Comparison of ENCODE assay signal across 16 cellular contexts in the genomic region with DNA sequence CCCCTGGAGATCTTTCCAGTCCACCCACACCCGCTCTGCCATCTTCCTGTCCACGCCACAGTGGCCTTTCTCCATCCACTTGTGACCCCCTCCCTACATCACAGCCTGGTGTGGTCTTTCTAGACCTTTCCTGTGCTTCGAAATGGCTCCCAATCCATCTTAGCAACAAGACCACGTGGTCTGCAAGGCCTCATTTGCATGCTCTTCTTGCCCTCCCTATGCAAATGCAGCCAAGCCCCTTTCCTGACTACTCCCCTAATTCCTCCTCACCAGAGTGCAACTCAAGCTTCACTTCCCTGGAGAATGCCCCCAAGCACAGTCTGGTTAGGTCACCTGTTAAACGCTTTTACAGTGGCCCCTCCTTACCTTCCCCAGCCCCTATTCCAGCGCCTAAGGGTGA. TPM values are rescaled to one million over a fixed set of nuclear protein-coding genes. Genes with fewer than 3 reads are reported as not detected.
A peak's percentile ranks its signal among the peaks of the same experiment; 100 is the strongest.
DNase-seq lines count a peak whose midpoint lies in the region; ATAC-seq and TF ChIP-seq lines count a peak whose summit lies in the region.
"Had no signal": no experiment of that assay in that cellular context is flagged by ENCODE, and none has a peak within 500 bp of the region (broad histone marks: within the 10 kb centered on the region; RNA-seq: fewer than 3 reads in every experiment).

No MANE protein-coding gene starts in this region.

- H3K4me3 Mint-ChIP-seq in CD4-positive, alpha-beta T cell = peak overlapping the region; percentile 22
- H3K4me3 Mint-ChIP-seq in HFFc6 (no peak overlapping the region), glutamatergic neuron (ENCODE audit: unreplicated experiment) (peak overlapping the region; percentile 54)
- H3K4me3 Mint-ChIP-seq in activated T-helper 17 cell treated with anti-CD3 and anti-CD28 coated beads, Interleukin-2, amount 50 U/mL, for 72 hours = peak overlapping the region; percentile 98

- no peak overlapping the region for H3K27ac ChIP-seq in CD4-positive, alpha-beta T cell (ENCODE audit: low read depth, low read length)
- H3K27ac ChIP-seq: colonic mucosa, hepatocyte, thyroid gland had no signal

- intact Hi-C loops in CD4-positive, alpha-beta T cell (cut with DNase I, micrococcal nuclease) = loop anchor here in 1 of 2 experiments (5.0 kb wide), 1 partner anchor 33 kb away; no protein-coding TSS in a partner anchor

- no peaks in the 10 kb centered on the region for H3K27me3 ChIP-seq in CD4-positive, alpha-beta T cell (ENCODE audit: control insufficient read depth, insufficient read depth, low read length)
- H3K27me3 ChIP-seq: colonic mucosa, esophagus muscularis mucosa, hepatocyte, thyroid gland had no signal

- H3K9me3 ChIP-seq in CD4-positive, alpha-beta T cell (ENCODE audit: control insufficient read depth, low read length) = no peaks in the 10 kb centered on the region
- H3K9me3 ChIP-seq: colonic mucosa, esophagus muscularis mucosa, thyroid gland had no signal

- peak overlapping the region; percentile 85 for H3K27ac Mint-ChIP-seq in CD4-positive, alpha-beta T cell
- H3K27ac Mint-ChIP-seq in HFFc6 (peak overlapping the region; percentile 20; the same call in 1 of the 2 replicates), glutamatergic neuron (ENCODE audit: unreplicated experiment) (peak overlapping the region; percentile 63)
- peak overlapping the region; percentile 95 for H3K27ac Mint-ChIP-seq in activated T-helper 17 cell treated with anti-CD3 and anti-CD28 coated beads, Interleukin-2, amount 50 U/mL, for 72 hours

- peaks cover 88% of the 10 kb centered on the region for H3K4me1 Mint-ChIP-seq in CD4-positive, alpha-beta T cell (ENCODE audit: low read depth)
- H3K4me1 Mint-ChIP-seq in HFFc6 (ENCODE audit: low read depth) = peaks cover 63% of the 10 kb centered on the region
- H3K4me1 Mint-ChIP-seq in activated T-helper 17 cell treated with anti-CD3 and anti-CD28 coated beads, Interleukin-2, amount 50 U/mL, for 72 hours = peaks cover 66% of the 10 kb centered on the region
- peaks cover 33% of the 10 kb centered on the region for H3K4me1 Mint-ChIP-seq in glutamatergic neuron (ENCODE audit: low read depth, unreplicated experiment)

- POLR2A ChIA-PET in CD4-positive, alpha-beta T cell (lab: Charles Lee) = no interaction called here

- H3K9me3 Mint-ChIP-seq in CD4-positive, alpha-beta T cell = no peaks in the 10 kb centered on the region
- H3K9me3 Mint-ChIP-seq in HFFc6 (no peaks in the 10 kb centered on the region), glutamatergic neuron (ENCODE audit: unreplicated experiment) (peaks cover 13% of the 10 kb centered on the region)
- no peaks in the 10 kb centered on the region for H3K9me3 Mint-ChIP-seq in activated T-helper 17 cell treated with anti-CD3 and anti-CD28 coated beads, Interleukin-2, amount 50 U/mL, for 72 hours

- ATAC-seq in CD4-positive, alpha-beta T cell (ENCODE audit: poor library complexity) = no peak
- ATAC-seq in activated T-helper 17 cell treated with anti-CD3 and anti-CD28 coated beads, Interleukin-2, amount 50 U/mL, for 72 hours (replicated peaks) = no peak
- ATAC-seq in HG02870 (IDR thresholded peaks at IDR 0.05; ENCODE audit: unreplicated experiment) (no peak), HG02642 (IDR thresholded peaks at IDR 0.05; ENCODE audit: poor library complexity, unreplicated experiment) (no peak)
- ATAC-seq: left colon had no signal

- TF ChIP-seq CTCF in CD4-positive, alpha-beta T cell (IDR thresholded peaks at IDR 0.05) = no peak
- no peak for TF ChIP-seq CTCF in HFFc6 (IDR thresholded peaks at IDR 0.05)
- TF ChIP-seq CTCF in glutamatergic neuron (IDR thresholded peaks at IDR 0.05; ENCODE audit: partially characterized antibody, unreplicated experiment) = no peak

- no peak for DNase-seq in CD4-positive, alpha-beta T cell
- DNase-seq in HFFc6 (no peak), glutamatergic neuron (no peak), NCI-H510A treated with DMSO at 0.1 percent for 48 hours (lab: John Stamatoyannopoulos, UW) (no peak), RKO (ENCODE audit: low spot score) (no peak)
- DNase-seq: amygdala, colonic mucosa, left colon, SHP77 treated with DMSO at 0.1 percent for 48 hours, thyroid gland had no signal

- H3K27me3 Mint-ChIP-seq in CD4-positive, alpha-beta T cell = no peaks in the 10 kb centered on the region
- H3K27me3 Mint-ChIP-seq in HFFc6 (ENCODE audit: insufficient read depth) (peaks cover 2% of the 10 kb centered on the region), glutamatergic neuron (ENCODE audit: unreplicated experiment) (peaks cover 18% of the 10 kb centered on the region)
- H3K27me3 Mint-ChIP-seq in activated T-helper 17 cell treated with anti-CD3 and anti-CD28 coated beads, Interleukin-2, amount 50 U/mL, for 72 hours = no peaks in the 10 kb centered on the region

- peaks cover 84% of the 10 kb centered on the region for H3K36me3 Mint-ChIP-seq in CD4-positive, alpha-beta T cell (ENCODE audit: low read depth)
- H3K36me3 Mint-ChIP-seq in HFFc6 (ENCODE audit: low read depth) = peaks cover 44% of the 10 kb centered on the region
- H3K36me3 Mint-ChIP-seq in activated T-helper 17 cell treated with anti-CD3 and anti-CD28 coated beads, Interleukin-2, amount 50 U/mL, for 72 hours (ENCODE audit: low read depth) = peaks cover 100% of the 10 kb centered on the region
- H3K36me3 Mint-ChIP-seq in glutamatergic neuron (ENCODE audit: unreplicated experiment) = peaks cover 12% of the 10 kb centered on the region

- CTCF ChIA-PET in CD4-positive, alpha-beta T cell (lab: Charles Lee) = no interaction called here

RNA-seq across cellular contexts. Expression of a gene that starts 6.1 kb away (rescaled TPM):
- total RNA-seq in CD4-positive, alpha-beta T cell = 10 to 100 TPM; 53.4 to 55.7 TPM
- total RNA-seq in HFFc6 (2021; fragmentation: NEBNext Ultra II Directional; extraction: Animal tissue kit (Norgen Biotek cat#: 25700)) = 10 to 100 TPM; 66.4 to 78.5 (median 68.7) TPM
- 10 to 100 TPM; 73.6 to 89.2 TPM for total RNA-seq in activated T-helper 17 cell treated with anti-CD3 and anti-CD28 coated beads, Interleukin-2, amount 50 U/mL, for 72 hours
- 74.0 TPM for total RNA-seq in glutamatergic neuron (ENCODE audit: unreplicated experiment)

RNA-seq across cellular contexts. Expression of a gene that starts 14.4 kb away (rescaled TPM):
- total RNA-seq in CD4-positive, alpha-beta T cell = under 1 TPM; 0.33 to 0.53 TPM
- total RNA-seq in HFFc6 (2021; fragmentation: NEBNext Ultra II Directional; extraction: Animal tissue kit (Norgen Biotek cat#: 25700)) = 10 to 100 TPM in 4 of 6 experiments, 1 to 10 TPM in 2; 4.3 to 14.1 (median 11.4) TPM
- total RNA-seq in activated T-helper 17 cell treated with anti-CD3 and anti-CD28 coated beads, Interleukin-2, amount 50 U/mL, for 72 hours = 1 to 10 TPM in 1 of 2 donors, under 1 TPM in 1; 0.84 to 6.9 TPM
- 95.0 TPM for total RNA-seq in glutamatergic neuron (ENCODE audit: unreplicated experiment)

RNA-seq across cellular contexts. Expression of a gene that starts 21.5 kb away (rescaled TPM):
- total RNA-seq in CD4-positive, alpha-beta T cell = not detected
- under 1 TPM; 0.28 to 0.91 (median 0.76) TPM for total RNA-seq in HFFc6 (2021; fragmentation: NEBNext Ultra II Directional; extraction: Animal tissue kit (Norgen Biotek cat#: 25700))
- not detected for total RNA-seq in activated T-helper 17 cell treated with anti-CD3 and anti-CD28 coated beads, Interleukin-2, amount 50 U/mL, for 72 hours
- 1.3 TPM for total RNA-seq in glutamatergic neuron (ENCODE audit: unreplicated experiment)
- total RNA-seq: HT-29 had no signal

RNA-seq across cellular contexts. Expression of a gene that starts 49.2 kb away (rescaled TPM):
- 10 to 100 TPM in 1 of 2 experiments, 1 to 10 TPM in 1; 8.7 to 10.1 TPM for total RNA-seq in CD4-positive, alpha-beta T cell
- 10 to 100 TPM; 26.6 to 35.6 (median 29.6) TPM for total RNA-seq in HFFc6 (2021; fragmentation: NEBNext Ultra II Directional; extraction: Animal tissue kit (Norgen Biotek cat#: 25700))
- 10 to 100 TPM; 10.0 to 15.2 TPM for total RNA-seq in activated T-helper 17 cell treated with anti-CD3 and anti-CD28 coated beads, Interleukin-2, amount 50 U/mL, for 72 hours
- 36.9 TPM for total RNA-seq in glutamatergic neuron (ENCODE audit: unreplicated experiment)

RNA-seq across cellular contexts. Expression of a gene that starts 57.1 kb away (rescaled TPM):
- 10 to 100 TPM in 1 of 2 experiments, 1 to 10 TPM in 1; 10.0 to 11.4 TPM for total RNA-seq in CD4-positive, alpha-beta T cell
- 1,000 to 10,000 TPM; 4,948 to 7,804 (median 5,240) TPM for total RNA-seq in HFFc6 (2021; fragmentation: NEBNext Ultra II Directional; extraction: Animal tissue kit (Norgen Biotek cat#: 25700))
- total RNA-seq in activated T-helper 17 cell treated with anti-CD3 and anti-CD28 coated beads, Interleukin-2, amount 50 U/mL, for 72 hours = 1 to 10 TPM in 1 of 2 donors, under 1 TPM in 1; 0.37 to 1.9 TPM
- 10.1 TPM for total RNA-seq in glutamatergic neuron (ENCODE audit: unreplicated experiment)

Comparison
In these comparisons a context has a peak if more than half of its experiments do, and no peak if none do; other contexts are left out.
1. H3K27ac Mint-ChIP-seq: peak in every context shown above with its lines; median percentile 95 in activated T-helper 17 cell treated with anti-CD3 and anti-CD28 coated beads, Interleukin-2, amount 50 U/mL, for 72 hours; 85 in CD4-positive, alpha-beta T cell; 63 in glutamatergic neuron; 20 in HFFc6.